ENCODE assay signal across 8 cellular contexts in genomic region chr11:20367313-20367948, GRCh38. TPM values are rescaled to one million over a fixed set of nuclear protein-coding genes. Genes with fewer than 3 reads are reported as not detected.
A peak's percentile ranks its signal among the peaks of the same experiment; 100 is the strongest.
DNase-seq lines count a peak whose midpoint lies in the region; ATAC-seq and TF ChIP-seq lines count a peak whose summit lies in the region.

No MANE protein-coding gene starts in this region.

- H3K4me3 ChIP-seq in duodenal mucosa (ENCODE audit: low read depth in 1 of 2, low read length in 2 of 2) = peak overlapping the region; percentile 22 to 43

- TF ChIP-seq CTCF in osteocyte (IDR thresholded peaks at IDR 0.05) = no peak

- H3K36me3 ChIP-seq in duodenal mucosa (ENCODE audit: control insufficient read depth in 1 of 2, insufficient read depth in 2 of 2, low read length in 2 of 2) = peaks cover 3 to 12% of the 10 kb centered on the region in 2 donors

- no peaks in the 10 kb centered on the region for H3K27me3 ChIP-seq in duodenal mucosa (ENCODE audit: control insufficient read depth in 1 of 2, insufficient read depth in 2 of 2, low read length in 2 of 2)

- no peak for ATAC-seq in GM21367 (IDR thresholded peaks at IDR 0.05; ENCODE audit: unreplicated experiment)
- no peak for ATAC-seq in HG03432 (IDR thresholded peaks at IDR 0.05; ENCODE audit: unreplicated experiment)

- no peaks in the 10 kb centered on the region for H3K27me3 Mint-ChIP-seq in osteocyte (ENCODE audit: unreplicated experiment)

- H3K9ac ChIP-seq in duodenal mucosa (ENCODE audit: low read depth in 1 of 2, low read length in 2 of 2) = peak overlapping the region; percentile 5 to 11

- H3K4me1 Mint-ChIP-seq in osteocyte (ENCODE audit: unreplicated experiment) = peaks cover 41% of the 10 kb centered on the region

- no peak overlapping the region for H3K27ac ChIP-seq in duodenal mucosa (ENCODE audit: low read depth, low read length)

- DNase-seq in NOMO-1 treated with DMSO at 0.1 percent for 48 hours (lab: John Stamatoyannopoulos, UW; ENCODE audit: unreplicated experiment) = peak; percentile 62
- DNase-seq in NOMO-1 treated with dmso at 0.1 percent for 144 hours (lab: John Stamatoyannopoulos, UW; ENCODE audit: unreplicated experiment) = no peak
- peak; percentile 81 for DNase-seq in activated CD4-positive, alpha-beta T cell treated with anti-CD3 and anti-CD28 coated beads for 48 hours
- no peak for DNase-seq in osteocyte (ENCODE audit: extremely low spot score, unreplicated experiment)
- no peak for DNase-seq in HK-2 (ENCODE audit: unreplicated experiment)

- peaks cover 4% of the 10 kb centered on the region for H3K36me3 Mint-ChIP-seq in osteocyte (ENCODE audit: unreplicated experiment)

- peak overlapping the region; percentile 50 for H3K4me3 Mint-ChIP-seq in osteocyte (ENCODE audit: unreplicated experiment)

- no peaks in the 10 kb centered on the region for H3K9me3 Mint-ChIP-seq in osteocyte (ENCODE audit: unreplicated experiment)

- peak overlapping the region; percentile 90 for H3K27ac Mint-ChIP-seq in osteocyte (ENCODE audit: unreplicated experiment)

- peaks cover 19 to 43% of the 10 kb centered on the region in 2 donors for H3K4me1 ChIP-seq in duodenal mucosa (ENCODE audit: control insufficient read depth in 1 of 2, insufficient read depth in 2 of 2, low read length in 2 of 2)

- no peaks in the 10 kb centered on the region for H3K9me3 ChIP-seq in duodenal mucosa (ENCODE audit: control insufficient read depth in 1 of 2, low read length in 2 of 2)

RNA-seq across cellular contexts. Expression of gene HTATIP2, which starts 3.9 kb away (rescaled TPM):
- total RNA-seq in osteocyte = 19.9 and 24.2 TPM in 2 replicates

RNA-seq across cellular contexts. Expression of gene PRMT3, which starts 20.1 kb away (rescaled TPM):
- 17.7 and 18.9 TPM in 2 replicates for total RNA-seq in osteocyte

Comparison
In these comparisons a context has a peak if more than half of its experiments do, and no peak if none do; other contexts are left out.
1. DNase-seq: peak in NOMO-1 treated with DMSO at 0.1 percent for 48 hours (single experiment) and activated CD4-positive, alpha-beta T cell treated with anti-CD3 and anti-CD28 coated beads for 48 hours (single experiment); none in NOMO-1 treated with dmso at 0.1 percent for 144 hours (single experiment), osteocyte (single experiment) and HK-2 (single experiment).